Comparison of ENCODE assay signal across 18 cellular contexts in genomic region chr7:66246549-66247171, GRCh38.
"Had no signal": no experiment of that assay in that cellular context is flagged by ENCODE, and none has a peak within 500 bp of the region (broad histone marks: within the 10 kb centered on the region; RNA-seq: fewer than 3 reads in every experiment).

No MANE protein-coding gene starts in this region.

- ATAC-seq: activated CD4-positive, alpha-beta T cell treated with anti-CD3 and anti-CD28 coated beads for 36 hours; activated naive CD4-positive, alpha-beta T cell treated with anti-CD3 and anti-CD28 coated beads, Interleukin-2, amount 50 U/mL, for 72 hours; activated T-cell treated with anti-CD3 and anti-CD28 coated beads, Interleukin-2, amount 50 U/mL, for 4 hours; effector memory CD8-positive, alpha-beta T cell; naive thymus-derived CD8-positive, alpha-beta T cell; sciatic nerve; stimulated activated naive CD8-positive, alpha-beta T cell treated with anti-CD3 and anti-CD28 coated beads, Interleukin-15, amount 100 ng/mL, for 72 hours had no signal

- H3K4me3 ChIP-seq: left ventricle myocardium inferior, prostate gland, spleen had no signal

- H3K4me1 ChIP-seq: left ventricle myocardium inferior, prostate gland had no signal

- FAIRE-seq: keratinocyte, urothelium cell line had no signal

- DNase-seq: activated CD4-positive, alpha-beta memory T cell treated with anti-CD3 and anti-CD28 coated beads, Interleukin-2, amount 10 ng/mL, durations not matched to agents 7 days and 5 days; activated CD4-positive, alpha-beta T cell treated with anti-CD3 and anti-CD28 coated beads for 36 hours; activated effector memory CD4-positive, alpha-beta T cell treated with anti-CD3 and anti-CD28 coated beads, Interleukin-2, amount 50 U/mL, for 16 hours; activated T-cell treated with anti-CD3 and anti-CD28 coated beads, Interleukin-2, amount 50 U/mL, for 4 hours; amniotic stem cell; effector memory CD8-positive, alpha-beta T cell; erythroblast; left ventricle myocardium inferior; naive thymus-derived CD8-positive, alpha-beta T cell; nucleus accumbens; spleen; stimulated activated naive CD8-positive, alpha-beta T cell treated with anti-CD3 and anti-CD28 coated beads, Interleukin-15, amount 100 ng/mL, for 72 hours had no signal

- H3K9me3 ChIP-seq: left ventricle myocardium inferior, prostate gland, spleen had no signal

- H3K27ac ChIP-seq: brain microvascular endothelial cell, left ventricle myocardium inferior, prostate gland had no signal

- H3K36me3 ChIP-seq: brain microvascular endothelial cell, left ventricle myocardium inferior, prostate gland, spleen had no signal

- H3K27me3 ChIP-seq: brain microvascular endothelial cell, spleen had no signal
